In genomic region chr16:51035711-51036110, GRCh38 we compare ENCODE assay signal across 17 cellular contexts.
"Had no signal": no experiment of that assay in that cellular context is flagged by ENCODE, and none has a peak within 500 bp of the region (broad histone marks: within the 10 kb centered on the region; RNA-seq: fewer than 3 reads in every experiment).

No MANE protein-coding gene starts in this region.

- DNase-seq: activated CD4-positive, alpha-beta memory T cell treated with anti-CD3 and anti-CD28 coated beads for 36 hours; activated CD4-positive, alpha-beta T cell treated with anti-CD3 and anti-CD28 coated beads for 48 hours; activated CD4-positive, CD25-positive, alpha-beta regulatory T cell treated with anti-CD3 and anti-CD28 coated beads, Interleukin-2, amount 50 U/mL, for 72 hours; activated gamma-delta T cell; activated naive CD4-positive, alpha-beta T cell treated with anti-CD3 and anti-CD28 coated beads for 36 hours; activated T-cell treated with anti-CD3 and anti-CD28 coated beads for 4 hours; activated T-cell treated with anti-CD3 and anti-CD28 coated beads, Interleukin-2, amount 50 U/mL, for 48 hours; amygdala; Kasumi-1; KBM-7; NCI-H146; NCI-H187 treated with DMSO at 0.1 percent for 48 hours; NCI-H2081 treated with DMSO at 0.1 percent for 48 hours; NCI-H446; NCI-H774; SK-N-SH had no signal

- ATAC-seq: activated T-helper 17 cell treated with anti-CD3 and anti-CD28 coated beads, Interleukin-2, amount 50 U/mL, for 72 hours had no signal
